18 cellular contexts compared by ENCODE assay signal in genomic region chr15:55654541-55654940, GRCh38.
DNase-seq lines count a peak whose midpoint lies in the region; TF ChIP-seq lines count a peak whose summit lies in the region.
"Had no signal": no experiment of that assay in that cellular context is flagged by ENCODE, and none has a peak within 500 bp of the region (broad histone marks: within the 10 kb centered on the region; RNA-seq: fewer than 3 reads in every experiment).

No MANE protein-coding gene starts in this region.

- TF ChIP-seq CTCF in MCF 10A (IDR thresholded peaks at IDR 0.05; ENCODE audit: unreplicated experiment) (no peak), breast epithelium (IDR thresholded peaks at IDR 0.05) (no peak), parathyroid adenoma (IDR thresholded peaks at IDR 0.05) (no peak), sigmoid colon (IDR thresholded peaks at IDR 0.05) (no peak)

- H3K36me3 ChIP-seq in breast epithelium, result no peaks in the 10 kb centered on the region
- H3K36me3 ChIP-seq in parathyroid adenoma (ENCODE audit: control insufficient read depth, insufficient read depth, low read length), result no peaks in the 10 kb centered on the region
- peaks cover 7 to 84% of the 10 kb centered on the region in 2 donors for H3K36me3 ChIP-seq in neuronal stem cell (replicated peaks in 1 of 2; ENCODE audit: control insufficient read depth in 2 of 2, insufficient read depth in 2 of 2, low read length in 2 of 2)
- no peaks in the 10 kb centered on the region for H3K36me3 ChIP-seq in sigmoid colon
- H3K36me3 ChIP-seq in GM23248 (ENCODE audit: low read depth), result no peaks in the 10 kb centered on the region
- H3K36me3 ChIP-seq: pancreas, stomach, upper lobe of left lung, WERI-Rb-1 had no signal

- H2AFZ ChIP-seq in parathyroid adenoma, result no peak overlapping the region
- no peak overlapping the region for H2AFZ ChIP-seq in neuronal stem cell (ENCODE audit: low read length)
- H2AFZ ChIP-seq in GM23248, result no peak overlapping the region

- no peaks in the 10 kb centered on the region for H3K4me1 Mint-ChIP-seq in MCF 10A (ENCODE audit: insufficient read depth, unreplicated experiment)

- peak; percentile 5 for DNase-seq in MCF 10A (ENCODE audit: unreplicated experiment)
- no peak for DNase-seq in breast epithelium (ENCODE audit: low spot score in 2 of 2)
- DNase-seq in astrocyte of the hippocampus (ENCODE audit: low read depth, low spot score), result peak; percentile 32
- peak; percentile 43 for DNase-seq in fibroblast of peridontal ligament (ENCODE audit: extremely low read depth)
- no peak for DNase-seq in neuronal stem cell (ENCODE audit: low spot score)
- DNase-seq in sigmoid colon, result no peak
- no peak for DNase-seq in GM23248
- DNase-seq: activated CD4-positive, alpha-beta memory T cell treated with anti-CD3 and anti-CD28 coated beads for 36 hours; activated T-cell treated with anti-CD3 and anti-CD28 coated beads, Interleukin-2, amount 50 U/mL, for 48 hours; caudate nucleus; glutamatergic neuron; pancreas; stomach; upper lobe of left lung; WERI-Rb-1 had no signal

- no peaks in the 10 kb centered on the region for H3K9me3 Mint-ChIP-seq in MCF 10A (ENCODE audit: unreplicated experiment)
- H3K9me3 Mint-ChIP-seq: activated CD4-positive, alpha-beta memory T cell treated with anti-CD3 and anti-CD28 coated beads for 36 hours; activated naive CD4-positive, alpha-beta T cell treated with anti-CD3 and anti-CD28 coated beads, Interleukin-2, amount 50 U/mL, for 72 hours had no signal

- POLR2A ChIA-PET in MCF 10A (lab: Yijun Ruan, JAX), result interaction anchor here (1.0 kb wide), 1 partner anchor 144 kb away, joined by 3 read pairs; no protein-coding TSS in a partner anchor

- H3K9me3 ChIP-seq in breast epithelium (no peaks in the 10 kb centered on the region), parathyroid adenoma (ENCODE audit: control insufficient read depth, low read length) (no peaks in the 10 kb centered on the region), neuronal stem cell (replicated peaks in 1 of 2; ENCODE audit: control insufficient read depth in 2 of 2, insufficient read depth in 1 of 2, low read depth in 1 of 2, low read length in 2 of 2) (no peaks in the 10 kb centered on the region), sigmoid colon (no peaks in the 10 kb centered on the region), GM23248 (ENCODE audit: low read depth) (no peaks in the 10 kb centered on the region)
- H3K9me3 ChIP-seq: pancreas, stomach, upper lobe of left lung had no signal

- CTCF ChIA-PET in MCF 10A (lab: Yijun Ruan, JAX), result interaction anchor here (0.6 to 0.7 kb wide), 3 partner anchors 11 to 244 kb away, joined by 3 to 4 read pairs (median 3); no protein-coding TSS in a partner anchor

- WGBS in neuronal stem cell (ENCODE audit: extremely low coverage in 2 of 2, insufficient read length in 2 of 2, insufficient replicate concordance in 1 of 2), 2 donors, result no CpG with 5 or more reads among the region's 4 CpGs
- 40 to 64% methylated on average over 4 of the region's 4 CpGs for WGBS in sigmoid colon, 2 donors
- 50 to 64% methylated on average over 4 of the region's 4 CpGs for WGBS in GM23248 (ENCODE audit: low coverage in 1 of 2, low lambda C conversion rate in 2 of 2, missing lambda C conversion rate in 2 of 2), 2 experiments

- no TSS peak for BruUV-seq in MCF 10A (replicated peaks; lab: Mats Ljungman, UMichigan)

- intact Hi-C loops in MCF 10A (cut with micrococcal nuclease) (no loop called here), breast epithelium (cut with DNase I; ENCODE audit: low total_unique reads) (no loop called here), sigmoid colon (cut with DNase I) (no loop called here)

- H3K14ac ChIP-seq in neuronal stem cell (ENCODE audit: low read length), result no peak overlapping the region

- no peak overlapping the region for H4K91ac ChIP-seq in neuronal stem cell (ENCODE audit: low read depth, low read length, poor library complexity)

- H3K27ac ChIP-seq in breast epithelium (no peak overlapping the region), parathyroid adenoma (peak overlapping the region; percentile 29), neuronal stem cell (replicated peaks; ENCODE audit: low read length) (no peak overlapping the region), sigmoid colon (no peak overlapping the region), GM23248 (no peak overlapping the region)
- H3K27ac ChIP-seq: C4-2B, pancreas, stomach, upper lobe of left lung, WERI-Rb-1 had no signal

- TF ChIP-seq POLR2A in breast epithelium (IDR thresholded peaks at IDR 0.05) (no peak), sigmoid colon (IDR thresholded peaks at IDR 0.05) (no peak)

- H3K23ac ChIP-seq in neuronal stem cell (ENCODE audit: low read depth, low read length, poor library complexity), result no peak overlapping the region

- no peak overlapping the region for H2BK120ac ChIP-seq in neuronal stem cell (ENCODE audit: low read depth, low read length)

- no peak for TF ChIP-seq EP300 in sigmoid colon (IDR thresholded peaks at IDR 0.05)

- no peak overlapping the region for H2BK5ac ChIP-seq in neuronal stem cell (ENCODE audit: low read length)

- H4K20me1 ChIP-seq in GM23248 (ENCODE audit: insufficient read depth), result no peaks in the 10 kb centered on the region

- H3F3A ChIP-seq in GM23248 (ENCODE audit: insufficient read depth), result no peaks in the 10 kb centered on the region

- no peaks in the 10 kb centered on the region for H3K4me1 ChIP-seq in breast epithelium
- peaks cover 8% of the 10 kb centered on the region for H3K4me1 ChIP-seq in parathyroid adenoma
- H3K4me1 ChIP-seq in neuronal stem cell (ENCODE audit: control insufficient read depth in 2 of 2, insufficient read depth in 1 of 2, low read depth in 1 of 2, low read length in 2 of 2), result peaks cover 15 to 52% of the 10 kb centered on the region in 2 donors
- H3K4me1 ChIP-seq in sigmoid colon, result no peaks in the 10 kb centered on the region
- no peaks in the 10 kb centered on the region for H3K4me1 ChIP-seq in GM23248 (ENCODE audit: insufficient read depth)
- H3K4me1 ChIP-seq: pancreas, stomach, upper lobe of left lung had no signal

- no peak overlapping the region for H2AK5ac ChIP-seq in neuronal stem cell (ENCODE audit: low read depth, low read length)

- peaks cover under 1% of the 10 kb centered on the region for H3K79me1 ChIP-seq in neuronal stem cell (ENCODE audit: low read depth, low read length)

- no peaks in the 10 kb centered on the region for H3K36me3 Mint-ChIP-seq in MCF 10A (ENCODE audit: insufficient read depth, unreplicated experiment)
- H3K36me3 Mint-ChIP-seq: activated CD4-positive, alpha-beta memory T cell treated with anti-CD3 and anti-CD28 coated beads for 36 hours; activated naive CD4-positive, alpha-beta T cell treated with anti-CD3 and anti-CD28 coated beads, Interleukin-2, amount 50 U/mL, for 72 hours had no signal

- no peak overlapping the region for H3K4me2 ChIP-seq in parathyroid adenoma (ENCODE audit: low read length)
- H3K4me2 ChIP-seq in neuronal stem cell (ENCODE audit: insufficient read depth, low read length, poor library complexity, severe bottlenecking), result no peak overlapping the region
- no peak overlapping the region for H3K4me2 ChIP-seq in GM23248 (ENCODE audit: unreplicated experiment)

- no peak overlapping the region for H4K8ac ChIP-seq in neuronal stem cell (ENCODE audit: low read depth, low read length)

- no peaks in the 10 kb centered on the region for H3K27me3 Mint-ChIP-seq in MCF 10A (ENCODE audit: insufficient read depth, unreplicated experiment)
- H3K27me3 Mint-ChIP-seq: activated CD4-positive, alpha-beta memory T cell treated with anti-CD3 and anti-CD28 coated beads for 36 hours had no signal

- H3K79me2 ChIP-seq in parathyroid adenoma (no peaks in the 10 kb centered on the region), GM23248 (ENCODE audit: insufficient read depth) (no peaks in the 10 kb centered on the region)

- H3K18ac ChIP-seq in neuronal stem cell (ENCODE audit: low read length), result no peak overlapping the region

- in situ Hi-C loops in GM23248 (cut with MboI), result no loop called here

- H3K9me2 ChIP-seq in GM23248 (ENCODE audit: insufficient read depth), result no peaks in the 10 kb centered on the region

- H3K27ac Mint-ChIP-seq in MCF 10A (ENCODE audit: low read depth, unreplicated experiment), result no peak overlapping the region
- H3K27ac Mint-ChIP-seq: activated CD4-positive, alpha-beta memory T cell treated with anti-CD3 and anti-CD28 coated beads for 36 hours; activated naive CD4-positive, alpha-beta T cell treated with anti-CD3 and anti-CD28 coated beads, Interleukin-2, amount 50 U/mL, for 72 hours had no signal

- no peak overlapping the region for H2BK15ac ChIP-seq in neuronal stem cell (ENCODE audit: low read length)

- no peak overlapping the region for H3K4me3 Mint-ChIP-seq in MCF 10A (ENCODE audit: unreplicated experiment)
- H3K4me3 Mint-ChIP-seq: activated CD4-positive, alpha-beta memory T cell treated with anti-CD3 and anti-CD28 coated beads for 36 hours had no signal

- H3K4me3 ChIP-seq in breast epithelium (no peak overlapping the region), parathyroid adenoma (ENCODE audit: low read depth, low read length) (no peak overlapping the region), neuronal stem cell (ENCODE audit: low read length in 2 of 2) (no peak overlapping the region), sigmoid colon (no peak overlapping the region), GM23248 (no peak overlapping the region)
- H3K4me3 ChIP-seq: pancreas, stomach, upper lobe of left lung had no signal

- H2BK12ac ChIP-seq in neuronal stem cell (ENCODE audit: low read length), result no peak overlapping the region

- no peak overlapping the region for H3K4ac ChIP-seq in neuronal stem cell (ENCODE audit: low read length)

- H3K27me3 ChIP-seq in breast epithelium (no peaks in the 10 kb centered on the region), parathyroid adenoma (ENCODE audit: control insufficient read depth, insufficient read depth, low read length) (no peaks in the 10 kb centered on the region), neuronal stem cell (ENCODE audit: control insufficient read depth in 3 of 3, insufficient read depth in 3 of 3, low read depth in 1 of 3, low read length in 3 of 3) (no peaks in the 10 kb centered on the region), sigmoid colon (no peaks in the 10 kb centered on the region), GM23248 (replicated peaks; ENCODE audit: insufficient read depth) (no peaks in the 10 kb centered on the region)
- H3K27me3 ChIP-seq: pancreas, stomach, upper lobe of left lung had no signal

- H3K9ac ChIP-seq in parathyroid adenoma (no peak overlapping the region), neuronal stem cell (ENCODE audit: low read depth, low read length, poor library complexity) (no peak overlapping the region), GM23248 (no peak overlapping the region)

Comparison
In these comparisons a context has a peak if more than half of its experiments do, and no peak if none do; other contexts are left out.
1. DNase-seq: peak in MCF 10A (single experiment), astrocyte of the hippocampus (single experiment) and fibroblast of peridontal ligament (single experiment); none in breast epithelium (0 of 2), neuronal stem cell (single experiment), sigmoid colon (single experiment) and GM23248 (single experiment).